ENCODE assay signal across 24 cellular contexts in genomic region chr12:5521456-5522325, GRCh38.
"Had no signal": no experiment of that assay in that cellular context is flagged by ENCODE, and none has a peak within 500 bp of the region (broad histone marks: within the 10 kb centered on the region; RNA-seq: fewer than 3 reads in every experiment).

No MANE protein-coding gene starts in this region.

- H2AFZ ChIP-seq: hepatocyte, parathyroid adenoma had no signal

- H3K36me3 ChIP-seq: gastroesophageal sphincter, heart left ventricle, left lung, neutrophil, right lobe of liver, thoracic aorta, tibial nerve, upper lobe of left lung, uterus had no signal

- H3K9ac ChIP-seq: parathyroid adenoma had no signal

- H3K4me1 ChIP-seq: gastroesophageal sphincter, heart left ventricle, left lung, parathyroid adenoma, right lobe of liver, tibial nerve, uterus had no signal

- H3K27ac ChIP-seq: coronary artery, gastroesophageal sphincter, heart left ventricle, hepatocyte, left lung, neutrophil, parathyroid adenoma, right lobe of liver, thoracic aorta, tibial nerve, upper lobe of left lung, uterus had no signal

- H3K4me2 ChIP-seq: hepatocyte had no signal

- DNase-seq: dermis blood vessel endothelial cell; effector memory CD4-positive, alpha-beta T cell; erythroblast; heart left ventricle; left cardiac atrium; mesendoderm; midbrain; naive thymus-derived CD8-positive, alpha-beta T cell; right lobe of liver; small intestine; stimulated activated CD4-positive, alpha-beta T cell treated with anti-CD3 and anti-CD28 coated beads, Interleukin-15, amount 100 ng/mL, for 24 hours; stimulated activated CD4-positive, alpha-beta T cell treated with anti-CD3 and anti-CD28 coated beads, Interleukin-2, amount 100 ng/mL, for 48 hours; stimulated activated naive B cell treated with anti-CD40 and anti-IgM and Interleukin-4, amounts not matched to agents 10 μg/mL and 1 μg/mL and 100 μg/mL, for 72 hours; upper lobe of left lung; uterus had no signal

- FAIRE-seq: endometrium, small intestine had no signal

- H3K9me3 ChIP-seq: gastroesophageal sphincter, heart left ventricle, left lung, neutrophil, right lobe of liver, thoracic aorta, tibial nerve, upper lobe of left lung, uterus had no signal

- H3K4me3 ChIP-seq: coronary artery, gastroesophageal sphincter, heart left ventricle, hepatocyte, left lung, right lobe of liver, thoracic aorta, tibial nerve, upper lobe of left lung, uterus had no signal

- H3K27me3 ChIP-seq: gastroesophageal sphincter, heart left ventricle, hepatocyte, left lung, neutrophil, right lobe of liver, tibial nerve, upper lobe of left lung, uterus had no signal
